ENCODE assay signal across 8 cellular contexts in genomic region chr22:42070517-42071422, GRCh38. TPM values are rescaled to one million over a fixed set of nuclear protein-coding genes. Genes with fewer than 3 reads are reported as not detected.
DNase-seq lines count a peak whose midpoint lies in the region; ATAC-seq, FAIRE-seq and TF ChIP-seq lines count a peak whose summit lies in the region.

Gene NAGA, minus strand, starts transcription at chr22:42070812. Its CDS starts 515 bp downstream, at chr22:42070297.

- H3K9me3 Mint-ChIP-seq in astrocyte (ENCODE audit: unreplicated experiment), result peaks cover 13% of the 10 kb centered on the region

- under 1% methylated on average over 56 of the region's 56 CpGs for WGBS in right cardiac atrium

- peak within 1 kb of the TSS; percentile 94 for H3K4me2 ChIP-seq in astrocyte (ENCODE audit: low read length)

- H3K27me3 ChIP-seq in astrocyte (ENCODE audit: insufficient read depth, low read length) (no peaks in the 10 kb centered on the region), right cardiac atrium (ENCODE audit: control insufficient read depth, insufficient read depth) (no peaks in the 10 kb centered on the region)

- H3K4me3 Mint-ChIP-seq in astrocyte (ENCODE audit: unreplicated experiment), result peak within 1 kb of the TSS; percentile 84

- peak within 1 kb of the TSS; percentile 47 for H3K27ac Mint-ChIP-seq in astrocyte (ENCODE audit: unreplicated experiment)

- H3K27ac ChIP-seq in astrocyte (ENCODE audit: low read depth, low read length) (peak within 1 kb of the TSS; percentile 68), right cardiac atrium (ENCODE audit: low read length) (peak within 1 kb of the TSS; percentile 85)

- H2AFZ ChIP-seq in astrocyte (ENCODE audit: low read depth, low read length), result peak within 1 kb of the TSS; percentile 96

- peak; percentile 87 for DNase-seq in GM18507 (ENCODE audit: extremely low spot score, insufficient read length, low read depth)
- DNase-seq in NCI-H2029 treated with DMSO at 0.1 percent for 48 hours (lab: John Stamatoyannopoulos, UW), result peak; percentile 72
- DNase-seq in T-helper 22 cell (ENCODE audit: low read depth), result peak; percentile 92
- peak; percentile 95 for DNase-seq in astrocyte (ENCODE audit: low read depth)
- peak; percentile 97 to 99 (median 98) for DNase-seq in right cardiac atrium
- peak; percentile 87 for DNase-seq in pulmonary artery endothelial cell (ENCODE audit: low read depth, low spot score)
- DNase-seq in urothelium cell line (ENCODE audit: low spot score), result peak; percentile 96

- TF ChIP-seq CTCF in astrocyte (IDR thresholded peaks at IDR 0.05; ENCODE audit: insufficient read depth, low read depth, low read length), result no peak

- H3K36me3 Mint-ChIP-seq in astrocyte (ENCODE audit: low read depth, unreplicated experiment), result peaks cover 9% of the 10 kb centered on the region

- ATAC-seq in HG02981 (IDR thresholded peaks at IDR 0.05; ENCODE audit: unreplicated experiment) (peak; percentile 86), right cardiac atrium (peak; percentile 96)

- peaks cover 14% of the 10 kb centered on the region for H3K79me2 ChIP-seq in astrocyte (ENCODE audit: insufficient read depth, low read length)

- H3K4me1 Mint-ChIP-seq in astrocyte (ENCODE audit: low read depth, unreplicated experiment), result no peaks in the 10 kb centered on the region

- no peaks in the 10 kb centered on the region for H3K36me3 ChIP-seq in astrocyte (ENCODE audit: insufficient read depth, low read length)

- peak within 1 kb of the TSS; percentile 65 for H3K4me3 ChIP-seq in astrocyte (ENCODE audit: insufficient read depth, low read depth, low read length)
- H3K4me3 ChIP-seq in right cardiac atrium (ENCODE audit: low read length), result peak within 1 kb of the TSS; percentile 63

- H3K9me3 ChIP-seq in astrocyte (ENCODE audit: insufficient read depth, low read depth, low read length) (no peaks in the 10 kb centered on the region), right cardiac atrium (ENCODE audit: control insufficient read depth, low read length) (no peaks in the 10 kb centered on the region)

- peak within 1 kb of the TSS; percentile 79 for H3K9ac ChIP-seq in astrocyte (ENCODE audit: low read length)

- H3K27me3 Mint-ChIP-seq in astrocyte (ENCODE audit: low read depth, unreplicated experiment), result no peaks in the 10 kb centered on the region

- H3K4me1 ChIP-seq in astrocyte (ENCODE audit: insufficient read depth, low read length), result peaks cover 20% of the 10 kb centered on the region
- no peaks in the 10 kb centered on the region for H3K4me1 ChIP-seq in right cardiac atrium (ENCODE audit: control insufficient read depth, insufficient read depth, low read length)

- no peaks in the 10 kb centered on the region for H4K20me1 ChIP-seq in astrocyte (ENCODE audit: insufficient read depth, low read length)

- intact Hi-C loops in right cardiac atrium (cut with DNase I), result no loop called here

- FAIRE-seq in GM18507 (lab: Jason Lieb, UNC) (peak; percentile 99), astrocyte (lab: Jason Lieb, UNC) (peak; percentile 96), urothelium cell line (lab: Jason Lieb, UNC) (peak; percentile 98)

RNA-seq across cellular contexts. Expression of gene NAGA, which starts in this region (rescaled TPM):
- total RNA-seq in astrocyte (8.9 TPM in 2 replicates), right cardiac atrium (10 to 100 TPM; 14.6 to 16.3 (median 15.4) TPM), pulmonary artery endothelial cell (46.4 and 56.8 TPM in 2 replicates)
- 9.4 TPM for polyA plus RNA-seq in right cardiac atrium

Comparison
In these comparisons a context has a peak if more than half of its experiments do, and no peak if none do; other contexts are left out.
1. Peak in every context shown above with its lines: DNase-seq, ATAC-seq, H3K4me3 ChIP-seq and H3K27ac ChIP-seq.